Comparison of ENCODE assay signal across 8 cellular contexts in the genomic region with DNA sequence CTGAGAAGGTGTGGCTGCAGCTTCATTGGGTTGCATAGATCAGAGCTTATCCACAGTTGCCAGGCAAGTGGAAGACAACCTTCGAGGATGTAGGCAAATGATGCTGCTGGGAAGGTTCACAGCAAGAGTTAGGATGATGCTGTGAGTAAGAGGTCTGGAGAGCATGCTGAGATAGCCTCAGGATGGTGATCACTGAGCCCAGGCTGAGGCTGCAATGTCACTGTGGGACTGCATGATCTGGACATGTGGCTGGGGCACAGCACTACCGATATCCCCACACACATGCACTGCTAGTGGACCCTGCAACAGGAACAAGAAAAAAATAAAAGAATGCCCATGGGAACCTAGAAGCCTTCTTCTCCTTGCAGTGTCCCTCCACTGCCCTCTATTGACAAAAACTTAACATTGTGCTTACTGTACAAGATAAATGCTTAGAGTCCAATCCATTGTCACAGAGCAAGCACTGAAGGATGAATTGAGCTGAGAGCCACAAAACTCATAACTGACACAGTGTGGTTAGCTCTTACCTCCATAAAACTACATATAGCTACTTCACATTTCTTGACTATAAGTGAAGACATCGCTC.
DNase-seq lines count a peak whose midpoint lies in the region; ATAC-seq and TF ChIP-seq lines count a peak whose summit lies in the region.

No MANE protein-coding gene starts in this region.

- H2AFZ ChIP-seq in hepatocyte: no peak overlapping the region

- no peaks in the 10 kb centered on the region for H3K36me3 ChIP-seq in CD8-positive, alpha-beta T cell (ENCODE audit: insufficient read depth, low read length)
- no peaks in the 10 kb centered on the region for H3K36me3 ChIP-seq in hepatocyte (replicated peaks; ENCODE audit: insufficient read depth, low read depth)

- intact Hi-C loops in CD8-positive, alpha-beta T cell (cut with DNase I, micrococcal nuclease): loop anchor here (1.0 to 10.0 kb wide), 2 partner anchors 245 to 949 kb away; no protein-coding TSS in a partner anchor

- WGBS in hepatocyte (ENCODE audit: low lambda C conversion rate, missing lambda C conversion rate): 49% methylated on average over 3 of the region's 3 CpGs

- TF ChIP-seq CTCF in CD8-positive, alpha-beta T cell (IDR thresholded peaks at IDR 0.05): peak; percentile 58
- peak; percentile 32; the same call in 1 of the 2 replicates for TF ChIP-seq CTCF in WTC11 (IDR thresholded peaks at IDR 0.05)
- peak; percentile 58 for TF ChIP-seq CTCF in hepatocyte (IDR thresholded peaks at IDR 0.05; ENCODE audit: poor library complexity)

- peaks cover 10% of the 10 kb centered on the region for H3K4me1 Mint-ChIP-seq in CD8-positive, alpha-beta T cell (ENCODE audit: low read depth)
- H3K4me1 Mint-ChIP-seq in WTC11: no peaks in the 10 kb centered on the region

- no peak overlapping the region for H3K4me3 Mint-ChIP-seq in CD8-positive, alpha-beta T cell
- no peak overlapping the region for H3K4me3 Mint-ChIP-seq in WTC11

- CTCF ChIA-PET in CD8-positive, alpha-beta T cell (lab: Charles Lee): interaction anchor here (0.6 to 4.0 kb wide), 13 partner anchors 9 to 949 kb away, joined by 3 to 29 read pairs (median 4); no protein-coding TSS in a partner anchor
- CTCF ChIA-PET in WTC11 (lab: Charles Lee): interaction anchor here (0.6 to 1.6 kb wide), 4 partner anchors 246 to 953 kb away, joined by 3 to 10 read pairs (median 4); no protein-coding TSS in a partner anchor

- no peaks in the 10 kb centered on the region for H3K9me3 ChIP-seq in CD8-positive, alpha-beta T cell (ENCODE audit: low read length)
- no peaks in the 10 kb centered on the region for H3K9me3 ChIP-seq in hepatocyte (ENCODE audit: low read depth)

- POLR2A ChIA-PET in CD8-positive, alpha-beta T cell (lab: Charles Lee): no interaction called here
- POLR2A ChIA-PET in WTC11 (lab: Charles Lee): no interaction called here

- peaks cover 3% of the 10 kb centered on the region for H3K4me1 ChIP-seq in CD8-positive, alpha-beta T cell (ENCODE audit: insufficient read depth, low read length)
- no peaks in the 10 kb centered on the region for H3K4me1 ChIP-seq in hepatocyte (ENCODE audit: insufficient read depth)

- H3K27ac ChIP-seq in CD8-positive, alpha-beta T cell (ENCODE audit: low read depth, low read length): no peak overlapping the region
- H3K27ac ChIP-seq in hepatocyte: no peak overlapping the region

- no peak overlapping the region for H3K4me3 ChIP-seq in CD8-positive, alpha-beta T cell (ENCODE audit: low read depth, low read length)
- H3K4me3 ChIP-seq in hepatocyte: no peak overlapping the region

- H3K27me3 Mint-ChIP-seq in CD8-positive, alpha-beta T cell (ENCODE audit: low read depth): no peaks in the 10 kb centered on the region
- no peaks in the 10 kb centered on the region for H3K27me3 Mint-ChIP-seq in WTC11 (ENCODE audit: low read depth)

- H3K4me2 ChIP-seq in hepatocyte: no peak overlapping the region

- H3K27ac Mint-ChIP-seq in CD8-positive, alpha-beta T cell: no peak overlapping the region
- no peak overlapping the region for H3K27ac Mint-ChIP-seq in WTC11

- H3K9me2 ChIP-seq in hepatocyte (replicated peaks; ENCODE audit: insufficient read depth): no peaks in the 10 kb centered on the region

- peaks cover 3% of the 10 kb centered on the region for H3K36me3 Mint-ChIP-seq in CD8-positive, alpha-beta T cell
- 0 out of 2 replicates have a peak, but pooled peaks cover 3% of the 10 kb centered on the region for H3K36me3 Mint-ChIP-seq in WTC11

- no peak for DNase-seq in CD8-positive, alpha-beta T cell
- DNase-seq in NCI-H2081 (lab: John Stamatoyannopoulos, UW) (peak; percentile 57 to 61), WTC11 (ENCODE audit: low spot score) (no peak), hepatocyte (ENCODE audit: low spot score) (peak; percentile 55)
- no peak for DNase-seq in stimulated activated naive CD8-positive, alpha-beta T cell treated with anti-CD3 and anti-CD28 coated beads, Interleukin-15, Interleukin-2, amounts not matched to agents 100 U/mL and 50 U/mL, for 24 hours
- DNase-seq in stimulated activated CD8-positive, alpha-beta memory T cell treated with anti-CD3 and anti-CD28 coated beads, Interleukin-4, amount 100 ng/mL, for 48 hours: no peak

- no peaks in the 10 kb centered on the region for H3K9me3 Mint-ChIP-seq in CD8-positive, alpha-beta T cell
- no peaks in the 10 kb centered on the region for H3K9me3 Mint-ChIP-seq in WTC11

- no peaks in the 10 kb centered on the region for H3K27me3 ChIP-seq in CD8-positive, alpha-beta T cell (ENCODE audit: insufficient read depth, low read length)
- no peaks in the 10 kb centered on the region for H3K27me3 ChIP-seq in hepatocyte

- peak; percentile 52 for ATAC-seq in CD8-positive, alpha-beta T cell
- ATAC-seq in GM18511 (IDR thresholded peaks at IDR 0.05; ENCODE audit: unreplicated experiment) (peak; percentile 90), HG02943 (IDR thresholded peaks at IDR 0.05; ENCODE audit: low read depth, unreplicated experiment) (peak; percentile 87), WTC11 (peak; percentile 76)
- peak; percentile 49 for ATAC-seq in stimulated activated naive CD8-positive, alpha-beta T cell treated with anti-CD3 and anti-CD28 coated beads, Interleukin-15, Interleukin-2, amounts not matched to agents 100 U/mL and 50 U/mL, for 24 hours

- no peaks in the 10 kb centered on the region for H3K79me2 ChIP-seq in hepatocyte

- no peaks in the 10 kb centered on the region for H4K20me1 ChIP-seq in hepatocyte (ENCODE audit: insufficient read depth, poor library complexity, severe bottlenecking)

TF ChIP-seq in WTC11, 78 proteins besides CTCF, POLR2A, EP300 and RAD21 (continues in another document):
- TF ChIP-seq, protein P1, sequence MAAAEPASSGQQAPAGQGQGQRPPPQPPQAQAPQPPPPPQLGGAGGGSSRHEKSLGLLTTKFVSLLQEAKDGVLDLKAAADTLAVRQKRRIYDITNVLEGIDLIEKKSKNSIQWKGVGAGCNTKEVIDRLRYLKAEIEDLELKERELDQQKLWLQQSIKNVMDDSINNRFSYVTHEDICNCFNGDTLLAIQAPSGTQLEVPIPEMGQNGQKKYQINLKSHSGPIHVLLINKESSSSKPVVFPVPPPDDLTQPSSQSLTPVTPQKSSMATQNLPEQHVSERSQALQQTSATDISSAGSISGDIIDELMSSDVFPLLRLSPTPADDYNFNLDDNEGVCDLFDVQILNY (CRISPR knock-in tag; IDR thresholded peaks at IDR 0.05): no peak
- TF ChIP-seq, protein P2, sequence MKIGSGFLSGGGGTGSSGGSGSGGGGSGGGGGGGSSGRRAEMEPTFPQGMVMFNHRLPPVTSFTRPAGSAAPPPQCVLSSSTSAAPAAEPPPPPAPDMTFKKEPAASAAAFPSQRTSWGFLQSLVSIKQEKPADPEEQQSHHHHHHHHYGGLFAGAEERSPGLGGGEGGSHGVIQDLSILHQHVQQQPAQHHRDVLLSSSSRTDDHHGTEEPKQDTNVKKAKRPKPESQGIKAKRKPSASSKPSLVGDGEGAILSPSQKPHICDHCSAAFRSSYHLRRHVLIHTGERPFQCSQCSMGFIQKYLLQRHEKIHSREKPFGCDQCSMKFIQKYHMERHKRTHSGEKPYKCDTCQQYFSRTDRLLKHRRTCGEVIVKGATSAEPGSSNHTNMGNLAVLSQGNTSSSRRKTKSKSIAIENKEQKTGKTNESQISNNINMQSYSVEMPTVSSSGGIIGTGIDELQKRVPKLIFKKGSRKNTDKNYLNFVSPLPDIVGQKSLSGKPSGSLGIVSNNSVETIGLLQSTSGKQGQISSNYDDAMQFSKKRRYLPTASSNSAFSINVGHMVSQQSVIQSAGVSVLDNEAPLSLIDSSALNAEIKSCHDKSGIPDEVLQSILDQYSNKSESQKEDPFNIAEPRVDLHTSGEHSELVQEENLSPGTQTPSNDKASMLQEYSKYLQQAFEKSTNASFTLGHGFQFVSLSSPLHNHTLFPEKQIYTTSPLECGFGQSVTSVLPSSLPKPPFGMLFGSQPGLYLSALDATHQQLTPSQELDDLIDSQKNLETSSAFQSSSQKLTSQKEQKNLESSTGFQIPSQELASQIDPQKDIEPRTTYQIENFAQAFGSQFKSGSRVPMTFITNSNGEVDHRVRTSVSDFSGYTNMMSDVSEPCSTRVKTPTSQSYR (CRISPR knock-in tag; IDR thresholded peaks at IDR 0.05): no peak
- no peak for TF ChIP-seq SOX15 (CRISPR knock-in tag; IDR thresholded peaks at IDR 0.05)
- TF ChIP-seq FOXP1 (CRISPR knock-in tag; IDR thresholded peaks at IDR 0.05; ENCODE audit: borderline replicate concordance): no peak
- TF ChIP-seq, protein P3, sequence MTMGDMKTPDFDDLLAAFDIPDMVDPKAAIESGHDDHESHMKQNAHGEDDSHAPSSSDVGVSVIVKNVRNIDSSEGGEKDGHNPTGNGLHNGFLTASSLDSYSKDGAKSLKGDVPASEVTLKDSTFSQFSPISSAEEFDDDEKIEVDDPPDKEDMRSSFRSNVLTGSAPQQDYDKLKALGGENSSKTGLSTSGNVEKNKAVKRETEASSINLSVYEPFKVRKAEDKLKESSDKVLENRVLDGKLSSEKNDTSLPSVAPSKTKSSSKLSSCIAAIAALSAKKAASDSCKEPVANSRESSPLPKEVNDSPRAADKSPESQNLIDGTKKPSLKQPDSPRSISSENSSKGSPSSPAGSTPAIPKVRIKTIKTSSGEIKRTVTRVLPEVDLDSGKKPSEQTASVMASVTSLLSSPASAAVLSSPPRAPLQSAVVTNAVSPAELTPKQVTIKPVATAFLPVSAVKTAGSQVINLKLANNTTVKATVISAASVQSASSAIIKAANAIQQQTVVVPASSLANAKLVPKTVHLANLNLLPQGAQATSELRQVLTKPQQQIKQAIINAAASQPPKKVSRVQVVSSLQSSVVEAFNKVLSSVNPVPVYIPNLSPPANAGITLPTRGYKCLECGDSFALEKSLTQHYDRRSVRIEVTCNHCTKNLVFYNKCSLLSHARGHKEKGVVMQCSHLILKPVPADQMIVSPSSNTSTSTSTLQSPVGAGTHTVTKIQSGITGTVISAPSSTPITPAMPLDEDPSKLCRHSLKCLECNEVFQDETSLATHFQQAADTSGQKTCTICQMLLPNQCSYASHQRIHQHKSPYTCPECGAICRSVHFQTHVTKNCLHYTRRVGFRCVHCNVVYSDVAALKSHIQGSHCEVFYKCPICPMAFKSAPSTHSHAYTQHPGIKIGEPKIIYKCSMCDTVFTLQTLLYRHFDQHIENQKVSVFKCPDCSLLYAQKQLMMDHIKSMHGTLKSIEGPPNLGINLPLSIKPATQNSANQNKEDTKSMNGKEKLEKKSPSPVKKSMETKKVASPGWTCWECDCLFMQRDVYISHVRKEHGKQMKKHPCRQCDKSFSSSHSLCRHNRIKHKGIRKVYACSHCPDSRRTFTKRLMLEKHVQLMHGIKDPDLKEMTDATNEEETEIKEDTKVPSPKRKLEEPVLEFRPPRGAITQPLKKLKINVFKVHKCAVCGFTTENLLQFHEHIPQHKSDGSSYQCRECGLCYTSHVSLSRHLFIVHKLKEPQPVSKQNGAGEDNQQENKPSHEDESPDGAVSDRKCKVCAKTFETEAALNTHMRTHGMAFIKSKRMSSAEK (CRISPR knock-in tag; IDR thresholded peaks at IDR 0.05; ENCODE audit: borderline replicate concordance): no peak

Comparison
In these comparisons a context has a peak if more than half of its experiments do, and no peak if none do; other contexts are left out.
1. DNase-seq: peak in NCI-H2081 (2 of 2) and hepatocyte (single experiment); none in CD8-positive, alpha-beta T cell (0 of 7), WTC11 (single experiment), stimulated activated naive CD8-positive, alpha-beta T cell treated with anti-CD3 and anti-CD28 coated beads, Interleukin-15, Interleukin-2, amounts not matched to agents 100 U/mL and 50 U/mL, for 24 hours (single experiment) and stimulated activated CD8-positive, alpha-beta memory T cell treated with anti-CD3 and anti-CD28 coated beads, Interleukin-4, amount 100 ng/mL, for 48 hours (single experiment).
2. Peak in every context shown above with its lines, with median percentiles within 50 percentile points of each other: ATAC-seq and CTCF ChIP-seq.